ENCODE assay signal across 1 cellular context in genomic region chr10:76558586-76558985, GRCh38.
TF ChIP-seq lines count a peak whose summit lies in the region.

No MANE protein-coding gene starts in this region.

TF ChIP-seq in HepG2, 621 proteins besides CTCF, POLR2A, EP300 and RAD21 (continued from another document):
- TF ChIP-seq TFE3 (CRISPR knock-in tag; IDR thresholded peaks at IDR 0.05), result no peak
- no peak for TF ChIP-seq IRX3 (CRISPR knock-in tag; IDR thresholded peaks at IDR 0.05; ENCODE audit: borderline replicate concordance, low read depth)
- peak; percentile 74 for TF ChIP-seq CEBPB (IDR thresholded peaks at IDR 0.05; ENCODE audit: borderline replicate concordance, low read depth, low read length)
- TF ChIP-seq FOSL2 (CRISPR knock-in tag; IDR thresholded peaks at IDR 0.05), result peak; percentile 49; the same call in 1 of the 2 replicates
- TF ChIP-seq BHLHE40 (IDR thresholded peaks at IDR 0.05; ENCODE audit: low read length), result no peak
- TF ChIP-seq NR2F6 (IDR thresholded peaks at IDR 0.05), result 0 out of 2 replicates have a peak, but pooled peaks have one; percentile 25
- 0 out of 2 replicates have a peak, but pooled peaks have one; percentile 32 for TF ChIP-seq NR2F6 (CRISPR knock-in tag; IDR thresholded peaks at IDR 0.05)
- TF ChIP-seq PRDM15 (CRISPR knock-in tag; IDR thresholded peaks at IDR 0.05), result no peak
- TF ChIP-seq MLXIP (CRISPR knock-in tag; IDR thresholded peaks at IDR 0.05; ENCODE audit: borderline replicate concordance), result no peak
- TF ChIP-seq FOXA1 (IDR thresholded peaks at IDR 0.05), result no peak
- TF ChIP-seq FOXA1 (CRISPR knock-in tag; IDR thresholded peaks at IDR 0.05), result peak; percentile 83
- 0 out of 2 replicates have a peak, but pooled peaks have one; percentile 23 for TF ChIP-seq GATAD2A (CRISPR knock-in tag; IDR thresholded peaks at IDR 0.05)
- TF ChIP-seq HNF1A (IDR thresholded peaks at IDR 0.05; ENCODE audit: low read depth), result peak; percentile 39; the same call in 1 of the 2 replicates
- TF ChIP-seq HNF1A (CRISPR knock-in tag; IDR thresholded peaks at IDR 0.05; ENCODE audit: borderline replicate concordance), result no peak
- TF ChIP-seq LBX2 (CRISPR knock-in tag; IDR thresholded peaks at IDR 0.05; ENCODE audit: borderline replicate concordance), result no peak
- TF ChIP-seq PREB (CRISPR knock-in tag; IDR thresholded peaks at IDR 0.05), result no peak
- TF ChIP-seq ZMYM4 (CRISPR knock-in tag; IDR thresholded peaks at IDR 0.05), result peak; percentile 24; the same call in 1 of the 2 replicates
- TF ChIP-seq ARID5B (CRISPR knock-in tag; IDR thresholded peaks at IDR 0.05), result peak; percentile 47
- TF ChIP-seq MED1 (CRISPR knock-in tag; IDR thresholded peaks at IDR 0.05), result 0 out of 2 replicates have a peak, but pooled peaks have one; percentile 15
- TF ChIP-seq ZNF263 (CRISPR knock-in tag; IDR thresholded peaks at IDR 0.05), result no peak
TF ChIP-seq in HepG2: peak in this region for 13.
